Comparison of ENCODE assay signal across 20 cellular contexts in the genomic region with DNA sequence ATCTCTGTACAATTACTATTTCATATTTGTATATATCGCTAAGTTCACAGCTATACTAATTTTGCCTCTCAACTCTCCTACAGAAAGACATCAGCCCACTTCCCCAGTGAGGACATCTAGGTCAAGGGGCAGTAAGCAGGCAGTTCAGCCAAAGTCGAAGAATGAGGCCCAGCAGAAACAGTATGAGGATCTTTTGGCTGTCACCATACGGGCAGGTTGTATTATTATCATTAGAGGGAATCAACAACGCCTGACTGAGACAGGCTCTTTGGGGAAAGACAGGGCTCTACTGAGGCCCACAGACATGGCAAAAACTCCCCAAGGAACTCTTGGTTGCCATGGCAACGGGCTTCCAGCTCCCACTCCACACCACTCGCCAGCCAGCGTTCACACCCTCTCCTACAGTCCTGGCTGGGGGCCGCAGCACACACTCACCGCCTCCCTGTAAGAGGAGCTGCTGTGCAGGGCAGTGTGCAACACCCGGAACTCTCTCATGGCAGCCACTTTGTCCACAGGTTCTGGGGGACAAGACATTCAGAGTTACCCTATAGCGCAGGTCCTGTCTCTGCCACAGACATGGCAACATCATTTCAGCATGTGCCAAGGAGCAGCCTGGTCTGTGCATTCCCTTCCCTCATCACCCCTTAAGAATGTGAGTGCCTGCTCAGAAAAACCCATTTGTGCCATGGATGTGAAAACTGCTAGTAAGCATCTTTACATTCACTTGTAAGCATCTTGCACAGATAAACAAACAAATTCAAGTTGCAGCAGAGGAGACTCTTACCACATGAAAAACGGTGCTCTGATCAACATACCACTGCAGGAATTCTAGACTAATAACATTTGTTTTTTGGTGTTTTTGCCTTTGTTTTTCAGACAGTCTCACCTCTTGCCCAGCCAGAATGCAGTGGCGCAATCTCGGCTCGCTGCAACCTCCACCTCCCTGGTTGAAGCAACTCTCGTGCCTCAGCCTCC. TPM values are rescaled to one million over a fixed set of nuclear protein-coding genes. Genes with fewer than 3 reads are reported as not detected.
DNase-seq lines count a peak whose midpoint lies in the region; ATAC-seq and TF ChIP-seq lines count a peak whose summit lies in the region.
"Had no signal": no experiment of that assay in that cellular context is flagged by ENCODE, and none has a peak within 500 bp of the region (broad histone marks: within the 10 kb centered on the region; RNA-seq: fewer than 3 reads in every experiment).

No MANE protein-coding gene starts in this region.

- no peaks in the 10 kb centered on the region for H3K9me3 ChIP-seq in HAP-1
- H3K9me3 ChIP-seq: BLaER1, uterus had no signal

- no peak overlapping the region for H3K27ac ChIP-seq in brain microvascular endothelial cell
- H3K27ac ChIP-seq: BLaER1, uterus had no signal

- DNase-seq in H7 (peak; percentile 21), islet precursor cell (peak; percentile 42), occipital lobe (lab: John Stamatoyannopoulos, UW) (peak; percentile 81), brain microvascular endothelial cell (no peak), NCI-H2196 (lab: John Stamatoyannopoulos, UW; ENCODE audit: unreplicated experiment) (no peak), HAP-1 (ENCODE audit: low spot score in 2 of 2) (no peak)
- DNase-seq: ACHN; activated CD4-positive, alpha-beta T cell treated with anti-CD3 and anti-CD28 coated beads for 4 hours; activated naive CD4-positive, alpha-beta T cell treated with anti-CD3 and anti-CD28 coated beads for 36 hours; activated T-cell treated with anti-CD3 and anti-CD28 coated beads, Interleukin-2, amount 50 U/mL, for 24 hours; central memory CD4-positive, alpha-beta T cell; kidney glomerular epithelial cell; stimulated activated CD4-positive, alpha-beta T cell treated with anti-CD3 and anti-CD28 coated beads, Interleukin-2, amount 100 ng/mL, for 24 hours; T-helper 2 cell; uterus had no signal

- H3K36me3 ChIP-seq in H7 (replicated peaks; ENCODE audit: control insufficient read depth, insufficient read depth, low read length) (peaks cover 14% of the 10 kb centered on the region), brain microvascular endothelial cell (replicated peaks) (peaks cover 18% of the 10 kb centered on the region), HAP-1 (replicated peaks) (peaks cover 77% of the 10 kb centered on the region)
- H3K36me3 ChIP-seq: uterus had no signal

- no peak overlapping the region for H3K4me3 Mint-ChIP-seq in activated T-helper 17 cell treated with anti-CD3 and anti-CD28 coated beads, Interleukin-2, amount 50 U/mL, for 72 hours
- H3K4me3 Mint-ChIP-seq: activated naive CD4-positive, alpha-beta T cell treated with anti-CD3 and anti-CD28 coated beads for 36 hours; activated T-cell treated with anti-CD3 and anti-CD28 coated beads, Interleukin-2, amount 50 U/mL, for 24 hours had no signal

- H3K27me3 Mint-ChIP-seq in activated T-helper 17 cell treated with anti-CD3 and anti-CD28 coated beads, Interleukin-2, amount 50 U/mL, for 72 hours: no peaks in the 10 kb centered on the region
- H3K27me3 Mint-ChIP-seq: activated T-cell treated with anti-CD3 and anti-CD28 coated beads, Interleukin-2, amount 50 U/mL, for 24 hours had no signal

- TF ChIP-seq CTCF in brain microvascular endothelial cell (IDR thresholded peaks at IDR 0.05; ENCODE audit: low read depth, low read length, missing control alignments): no peak

- no peaks in the 10 kb centered on the region for H3K9me3 Mint-ChIP-seq in activated T-helper 17 cell treated with anti-CD3 and anti-CD28 coated beads, Interleukin-2, amount 50 U/mL, for 72 hours
- H3K9me3 Mint-ChIP-seq: activated naive CD4-positive, alpha-beta T cell treated with anti-CD3 and anti-CD28 coated beads for 36 hours; activated T-cell treated with anti-CD3 and anti-CD28 coated beads, Interleukin-2, amount 50 U/mL, for 24 hours had no signal

- peaks cover 95% of the 10 kb centered on the region for H3K36me3 Mint-ChIP-seq in activated T-helper 17 cell treated with anti-CD3 and anti-CD28 coated beads, Interleukin-2, amount 50 U/mL, for 72 hours (ENCODE audit: low read depth)

- in situ Hi-C loops in brain microvascular endothelial cell (cut with HindIII; ENCODE audit: low pct_ligation_motif_present, low sequenced_read_pairs) (no loop called here), HAP-1 (cut with MboI; ENCODE audit: low sequenced_read_pairs) (no loop called here)

- peaks cover 30% of the 10 kb centered on the region for H3K4me1 ChIP-seq in HAP-1
- H3K4me1 ChIP-seq: uterus had no signal

- no peak overlapping the region for H3K4me3 ChIP-seq in H7 (ENCODE audit: insufficient read depth, low read depth, low read length)
- H3K4me3 ChIP-seq in brain microvascular endothelial cell (ENCODE audit: low read depth, low read length): no peak overlapping the region
- H3K4me3 ChIP-seq in HAP-1: no peak overlapping the region
- H3K4me3 ChIP-seq: BLaER1, smooth muscle cell, uterus had no signal

- peak overlapping the region; percentile 56 for H3K27ac Mint-ChIP-seq in activated T-helper 17 cell treated with anti-CD3 and anti-CD28 coated beads, Interleukin-2, amount 50 U/mL, for 72 hours
- H3K27ac Mint-ChIP-seq: activated naive CD4-positive, alpha-beta T cell treated with anti-CD3 and anti-CD28 coated beads for 36 hours had no signal

- H3K4me1 Mint-ChIP-seq in activated T-helper 17 cell treated with anti-CD3 and anti-CD28 coated beads, Interleukin-2, amount 50 U/mL, for 72 hours: peaks cover 6% of the 10 kb centered on the region

- H3K27me3 ChIP-seq in H7 (ENCODE audit: control insufficient read depth, insufficient read depth, low read length) (no peaks in the 10 kb centered on the region), brain microvascular endothelial cell (replicated peaks) (no peaks in the 10 kb centered on the region), HAP-1 (ENCODE audit: low read depth) (no peaks in the 10 kb centered on the region)
- H3K27me3 ChIP-seq: BLaER1, uterus had no signal

- no peak for ATAC-seq in activated T-helper 17 cell treated with anti-CD3 and anti-CD28 coated beads, Interleukin-2, amount 50 U/mL, for 72 hours (replicated peaks)
- no peak for ATAC-seq in HG02884 (IDR thresholded peaks at IDR 0.05; ENCODE audit: unreplicated experiment)
- ATAC-seq: SK-N-SH treated with all-trans-retinoic acid at 6 μM for 48 hours had no signal

RNA-seq across cellular contexts. Expression of a gene that starts 8.8 kb away (rescaled TPM):
- 83.0 and 105 TPM in 2 replicates for total RNA-seq in H7 (2014; rRNA removed; shearing (Covaris generic))
- total RNA-seq in activated T-helper 17 cell treated with anti-CD3 and anti-CD28 coated beads, Interleukin-2, amount 50 U/mL, for 72 hours: 10 to 100 TPM; 38.0 to 52.6 TPM
- total RNA-seq in occipital lobe: 31.2 TPM

RNA-seq across cellular contexts. Expression of a gene that starts 18.4 kb away (rescaled TPM):
- total RNA-seq in H7 (2014; rRNA removed; shearing (Covaris generic)): 26.8 and 36.0 TPM in 2 replicates
- 10 to 100 TPM; 11.7 to 44.9 TPM for total RNA-seq in activated T-helper 17 cell treated with anti-CD3 and anti-CD28 coated beads, Interleukin-2, amount 50 U/mL, for 72 hours
- 51.5 TPM for total RNA-seq in occipital lobe

Comparison
In these comparisons a context has a peak if more than half of its experiments do, and no peak if none do; other contexts are left out.
1. DNase-seq: peak in H7 (single experiment), islet precursor cell (single experiment) and occipital lobe (single experiment); none in brain microvascular endothelial cell (single experiment), NCI-H2196 (single experiment) and HAP-1 (0 of 2).